1 cellular context compared by ENCODE assay signal in the genomic region with DNA sequence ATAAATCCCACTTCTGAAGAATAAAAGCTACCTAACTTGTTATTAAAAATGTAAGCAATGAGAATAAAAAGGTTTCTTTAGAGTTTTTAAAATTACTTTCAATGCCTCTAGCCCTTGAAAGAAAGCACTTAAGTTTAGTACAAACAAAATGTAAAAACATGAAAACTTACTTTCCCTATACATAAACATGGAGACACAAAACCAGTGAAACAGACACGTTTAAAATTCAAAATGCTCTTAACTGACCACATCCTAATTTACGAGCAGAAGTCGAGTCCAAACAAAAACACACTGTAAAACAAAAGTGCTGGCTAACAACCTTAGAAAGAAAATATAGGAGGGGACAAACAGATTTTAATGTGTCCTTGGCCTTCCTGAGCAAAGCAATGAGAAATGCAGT.
TF ChIP-seq lines count a peak whose summit lies in the region.

No MANE protein-coding gene starts in this region.

TF ChIP-seq in WTC11, 78 proteins besides CTCF, POLR2A, EP300 and RAD21 (continued from another document):
- TF ChIP-seq, protein P1, sequence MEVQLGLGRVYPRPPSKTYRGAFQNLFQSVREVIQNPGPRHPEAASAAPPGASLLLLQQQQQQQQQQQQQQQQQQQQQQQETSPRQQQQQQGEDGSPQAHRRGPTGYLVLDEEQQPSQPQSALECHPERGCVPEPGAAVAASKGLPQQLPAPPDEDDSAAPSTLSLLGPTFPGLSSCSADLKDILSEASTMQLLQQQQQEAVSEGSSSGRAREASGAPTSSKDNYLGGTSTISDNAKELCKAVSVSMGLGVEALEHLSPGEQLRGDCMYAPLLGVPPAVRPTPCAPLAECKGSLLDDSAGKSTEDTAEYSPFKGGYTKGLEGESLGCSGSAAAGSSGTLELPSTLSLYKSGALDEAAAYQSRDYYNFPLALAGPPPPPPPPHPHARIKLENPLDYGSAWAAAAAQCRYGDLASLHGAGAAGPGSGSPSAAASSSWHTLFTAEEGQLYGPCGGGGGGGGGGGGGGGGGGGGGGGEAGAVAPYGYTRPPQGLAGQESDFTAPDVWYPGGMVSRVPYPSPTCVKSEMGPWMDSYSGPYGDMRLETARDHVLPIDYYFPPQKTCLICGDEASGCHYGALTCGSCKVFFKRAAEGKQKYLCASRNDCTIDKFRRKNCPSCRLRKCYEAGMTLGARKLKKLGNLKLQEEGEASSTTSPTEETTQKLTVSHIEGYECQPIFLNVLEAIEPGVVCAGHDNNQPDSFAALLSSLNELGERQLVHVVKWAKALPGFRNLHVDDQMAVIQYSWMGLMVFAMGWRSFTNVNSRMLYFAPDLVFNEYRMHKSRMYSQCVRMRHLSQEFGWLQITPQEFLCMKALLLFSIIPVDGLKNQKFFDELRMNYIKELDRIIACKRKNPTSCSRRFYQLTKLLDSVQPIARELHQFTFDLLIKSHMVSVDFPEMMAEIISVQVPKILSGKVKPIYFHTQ (CRISPR knock-in tag; IDR thresholded peaks at IDR 0.05), result no peak
- no peak for TF ChIP-seq NFATC4 (CRISPR knock-in tag; IDR thresholded peaks at IDR 0.05)
- no peak for TF ChIP-seq SMAD3 (CRISPR knock-in tag; IDR thresholded peaks at IDR 0.05; ENCODE audit: borderline replicate concordance)
- TF ChIP-seq ZNF416 (CRISPR knock-in tag; IDR thresholded peaks at IDR 0.05), result no peak
- TF ChIP-seq GTF2I (CRISPR knock-in tag; conservative IDR thresholded peaks at IDR 0.05), result no peak
- TF ChIP-seq, protein P2, sequence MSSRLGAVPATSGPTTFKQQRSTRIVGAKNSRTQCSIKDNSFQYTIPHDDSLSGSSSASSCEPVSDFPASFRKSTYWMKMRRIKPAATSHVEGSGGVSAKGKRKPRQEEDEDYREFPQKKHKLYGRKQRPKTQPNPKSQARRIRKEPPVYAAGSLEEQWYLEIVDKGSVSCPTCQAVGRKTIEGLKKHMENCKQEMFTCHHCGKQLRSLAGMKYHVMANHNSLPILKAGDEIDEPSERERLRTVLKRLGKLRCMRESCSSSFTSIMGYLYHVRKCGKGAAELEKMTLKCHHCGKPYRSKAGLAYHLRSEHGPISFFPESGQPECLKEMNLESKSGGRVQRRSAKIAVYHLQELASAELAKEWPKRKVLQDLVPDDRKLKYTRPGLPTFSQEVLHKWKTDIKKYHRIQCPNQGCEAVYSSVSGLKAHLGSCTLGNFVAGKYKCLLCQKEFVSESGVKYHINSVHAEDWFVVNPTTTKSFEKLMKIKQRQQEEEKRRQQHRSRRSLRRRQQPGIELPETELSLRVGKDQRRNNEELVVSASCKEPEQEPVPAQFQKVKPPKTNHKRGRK (CRISPR knock-in tag; IDR thresholded peaks at IDR 0.05; ENCODE audit: borderline replicate concordance), result no peak
- no peak for TF ChIP-seq ESRRA (CRISPR knock-in tag; IDR thresholded peaks at IDR 0.05; ENCODE audit: borderline replicate concordance)
- no peak for TF ChIP-seq HMGA2 (CRISPR knock-in tag; IDR thresholded peaks at IDR 0.05)
- no peak for TF ChIP-seq CREM (CRISPR knock-in tag; IDR thresholded peaks at IDR 0.05)
- no peak for TF ChIP-seq NR1H2 (CRISPR knock-in tag; IDR thresholded peaks at IDR 0.05)
